Comparison of ENCODE assay signal across 1 cellular context in genomic region chr18:36769611-36770314, GRCh38.
TF ChIP-seq lines count a peak whose summit lies in the region.

No MANE protein-coding gene starts in this region.

TF ChIP-seq in IMR-90, 13 proteins besides CTCF, POLR2A, EP300 and RAD21:
- TF ChIP-seq MAFK (IDR thresholded peaks at IDR 0.05; ENCODE audit: low read depth, low read length) (no peak), MXI1 (IDR thresholded peaks at IDR 0.05; ENCODE audit: borderline replicate concordance, low read depth, low read length) (no peak), SMC3 (IDR thresholded peaks at IDR 0.05; ENCODE audit: low read depth, low read length) (no peak), FOS (IDR thresholded peaks at IDR 0.05; ENCODE audit: low read depth, low read length) (no peak), MAZ (IDR thresholded peaks at IDR 0.05; ENCODE audit: borderline replicate concordance, low read depth, low read length) (no peak), CEBPB (IDR thresholded peaks at IDR 0.05; ENCODE audit: low read depth, low read length) (no peak)
- TF ChIP-seq, protein P1, sequence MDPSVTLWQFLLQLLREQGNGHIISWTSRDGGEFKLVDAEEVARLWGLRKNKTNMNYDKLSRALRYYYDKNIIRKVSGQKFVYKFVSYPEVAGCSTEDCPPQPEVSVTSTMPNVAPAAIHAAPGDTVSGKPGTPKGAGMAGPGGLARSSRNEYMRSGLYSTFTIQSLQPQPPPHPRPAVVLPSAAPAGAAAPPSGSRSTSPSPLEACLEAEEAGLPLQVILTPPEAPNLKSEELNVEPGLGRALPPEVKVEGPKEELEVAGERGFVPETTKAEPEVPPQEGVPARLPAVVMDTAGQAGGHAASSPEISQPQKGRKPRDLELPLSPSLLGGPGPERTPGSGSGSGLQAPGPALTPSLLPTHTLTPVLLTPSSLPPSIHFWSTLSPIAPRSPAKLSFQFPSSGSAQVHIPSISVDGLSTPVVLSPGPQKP (IDR thresholded peaks at IDR 0.05; ENCODE audit: borderline replicate concordance, low read depth, low read length) = no peak
TF ChIP-seq in IMR-90: peak in this region for 0.
